Comparison of ENCODE assay signal across 8 cellular contexts in genomic region chr6:32176476-32177181, GRCh38. TPM values are rescaled to one million over a fixed set of nuclear protein-coding genes. Genes with fewer than 3 reads are reported as not detected.
A peak's percentile ranks its signal among the peaks of the same experiment; 100 is the strongest.
DNase-seq lines count a peak whose midpoint lies in the region; ATAC-seq and TF ChIP-seq lines count a peak whose summit lies in the region.

No MANE protein-coding gene starts in this region.

- DNase-seq in heart right ventricle (no peak), left ventricle myocardium superior (no peak), stomach (no peak), NCI-H187 (lab: John Stamatoyannopoulos, UW) (no peak)
- DNase-seq in activated naive CD8-positive, alpha-beta T cell treated with anti-CD3 and anti-CD28 coated beads for 36 hours = no peak

- H3K9ac ChIP-seq in iPS-20b (ENCODE audit: low read depth, low read length) = peak overlapping the region; percentile 93

- no peaks in the 10 kb centered on the region for H3K27me3 ChIP-seq in heart right ventricle
- H3K27me3 ChIP-seq in iPS-20b (ENCODE audit: insufficient read depth, low read length) = no peaks in the 10 kb centered on the region
- H3K27me3 ChIP-seq in stomach = no peaks in the 10 kb centered on the region

- no peak for TF ChIP-seq EP300 in stomach (IDR thresholded peaks at IDR 0.05)

- H3K27me3 Mint-ChIP-seq in activated naive CD8-positive, alpha-beta T cell treated with anti-CD3 and anti-CD28 coated beads for 36 hours = no peaks in the 10 kb centered on the region

- peak overlapping the region; percentile 93 to 98 (median 94) for H3K27ac ChIP-seq in heart right ventricle
- H3K27ac ChIP-seq in iPS-20b (ENCODE audit: low read length) = peak overlapping the region; percentile 98
- peak overlapping the region; percentile 91 to 100 (median 92) for H3K27ac ChIP-seq in stomach

- H3K4me3 ChIP-seq in heart right ventricle = peak overlapping the region; percentile 23 to 93 (median 86)
- peak overlapping the region; percentile 88 for H3K4me3 ChIP-seq in iPS-20b (ENCODE audit: low read length)
- peak overlapping the region; percentile 86 to 98 (median 88) for H3K4me3 ChIP-seq in stomach

- WGBS in heart right ventricle, 2 donors = 17 to 31% methylated on average over 5 of the region's 5 CpGs
- WGBS in stomach, 5 donors = 16 to 32% (median 18%) methylated on average over 5 of the region's 5 CpGs

- no peaks in the 10 kb centered on the region for H3K9me3 Mint-ChIP-seq in activated naive CD8-positive, alpha-beta T cell treated with anti-CD3 and anti-CD28 coated beads for 36 hours

- peak overlapping the region; percentile 94 for H3K4me3 Mint-ChIP-seq in activated naive CD8-positive, alpha-beta T cell treated with anti-CD3 and anti-CD28 coated beads for 36 hours

- peaks cover 53% of the 10 kb centered on the region for H3K4me1 Mint-ChIP-seq in activated naive CD8-positive, alpha-beta T cell treated with anti-CD3 and anti-CD28 coated beads for 36 hours

- ATAC-seq in heart right ventricle = no peak
- ATAC-seq in left ventricle myocardium superior = no peak
- no peak for ATAC-seq in HG02642 (IDR thresholded peaks at IDR 0.05; ENCODE audit: poor library complexity, unreplicated experiment)
- no peak for ATAC-seq in GM21360 (IDR thresholded peaks at IDR 0.05; ENCODE audit: unreplicated experiment)

- TF ChIP-seq CTCF in heart right ventricle (IDR thresholded peaks at IDR 0.05) = no peak
- TF ChIP-seq CTCF in stomach (IDR thresholded peaks at IDR 0.05) = no peak

- H3K27ac Mint-ChIP-seq in activated naive CD8-positive, alpha-beta T cell treated with anti-CD3 and anti-CD28 coated beads for 36 hours = peak overlapping the region; percentile 95

- H3K36me3 Mint-ChIP-seq in activated naive CD8-positive, alpha-beta T cell treated with anti-CD3 and anti-CD28 coated beads for 36 hours = peaks cover 15% of the 10 kb centered on the region

- H3K9me3 ChIP-seq in heart right ventricle (no peaks in the 10 kb centered on the region), iPS-20b (ENCODE audit: insufficient read depth, low read depth, low read length) (no peaks in the 10 kb centered on the region), stomach (no peaks in the 10 kb centered on the region)

- H3K4me1 ChIP-seq in heart right ventricle (peaks cover 8 to 74% (median 46%) of the 10 kb centered on the region in 9 donors), iPS-20b (ENCODE audit: insufficient read depth, low read length) (peaks cover 13% of the 10 kb centered on the region), stomach (peaks cover 51 to 81% (median 64%) of the 10 kb centered on the region in 4 donors)

- intact Hi-C loops in heart right ventricle (cut with DNase I) = loop anchor here in 6 of 10 donors (1.0 to 10.0 kb wide), 5 partner anchors 22 to 1028 kb away; partner anchors contain the start of genes ATF6B (in 4 of the 6), PPT2 (in 2 of the 6), HSD17B8 (in 1 of the 6) and RING1 (in 1 of the 6)
- intact Hi-C loops in left ventricle myocardium superior (cut with micrococcal nuclease) = loop anchor here (10.0 kb wide), 1 partner anchor 52 kb away; the partner anchor contains the start of gene ATF6B
- intact Hi-C loops in stomach (cut with DNase I; ENCODE audit: low total_unique reads) = no loop called here

- TF ChIP-seq POLR2A in stomach (IDR thresholded peaks at IDR 0.05) = no peak

- H3K36me3 ChIP-seq in heart right ventricle (peaks cover 0 to 21% (median 5%) of the 10 kb centered on the region in 9 donors), iPS-20b (ENCODE audit: insufficient read depth, low read depth, low read length) (peaks cover 38% of the 10 kb centered on the region), stomach (peaks cover 18 to 21% (median 20%) of the 10 kb centered on the region in 4 donors)

RNA-seq across cellular contexts. Expression of gene AGPAT1, which starts 0.7 kb away (rescaled TPM):
- total RNA-seq in heart right ventricle (10 to 100 TPM; 39.0 to 63.1 (median 47.4) TPM), left ventricle myocardium superior (49.7 TPM), stomach (10 to 100 TPM in 4 of 5 donors, 1 to 10 TPM in 1; 7.3 to 52.6 (median 33.5) TPM)
- polyA plus RNA-seq in heart right ventricle (10 to 100 TPM; 50.8 to 56.3 TPM), stomach (10 to 100 TPM; 31.3 to 41.9 (median 36.2) TPM)
- 10 to 100 TPM; 30.8 to 33.6 TPM for total RNA-seq in activated naive CD8-positive, alpha-beta T cell treated with anti-CD3 and anti-CD28 coated beads for 36 hours

RNA-seq across cellular contexts. Expression of gene RNF5, which starts 1.6 kb away (rescaled TPM):
- total RNA-seq in heart right ventricle (100 to 1,000 TPM in 1 of 10 donors, 10 to 100 TPM in 9; 75.5 to 122 (median 82.7) TPM), left ventricle myocardium superior (94.1 TPM), stomach (10 to 100 TPM; 22.6 to 71.4 (median 50.9) TPM)
- polyA plus RNA-seq in heart right ventricle (100 to 1,000 TPM in 1 of 2 donors, 10 to 100 TPM in 1; 53.0 to 132 TPM), stomach (100 to 1,000 TPM in 1 of 3 donors, 10 to 100 TPM in 2; 92.5 to 107 (median 93.2) TPM)
- 10 to 100 TPM; 58.3 to 58.6 TPM for total RNA-seq in activated naive CD8-positive, alpha-beta T cell treated with anti-CD3 and anti-CD28 coated beads for 36 hours

RNA-seq across cellular contexts. Expression of gene AGER, which starts 7.4 kb away (rescaled TPM):
- total RNA-seq in heart right ventricle (1 to 10 TPM in 9 of 10 donors, under 1 TPM in 1; 0.75 to 5.1 (median 2.9) TPM), left ventricle myocardium superior (3.0 TPM), stomach (10 to 100 TPM in 2 of 5 donors, 1 to 10 TPM in 2, under 1 TPM in 1; 0.87 to 35.6 (median 2.8) TPM)
- polyA plus RNA-seq in heart right ventricle (1 to 10 TPM; 3.1 to 5.5 TPM), stomach (10 to 100 TPM; 13.0 to 18.0 (median 16.9) TPM)
- total RNA-seq in activated naive CD8-positive, alpha-beta T cell treated with anti-CD3 and anti-CD28 coated beads for 36 hours = 10 to 100 TPM in 1 of 2 experiments, 1 to 10 TPM in 1; 9.6 to 11.5 TPM

RNA-seq across cellular contexts. Expression of gene EGFL8, which starts 12.2 kb away (rescaled TPM):
- total RNA-seq in heart right ventricle (10 to 100 TPM in 1 of 10 donors, 1 to 10 TPM in 9; 6.8 to 11.3 (median 8.4) TPM), left ventricle myocardium superior (7.7 TPM), stomach (100 to 1,000 TPM in 1 of 5 donors, 10 to 100 TPM in 2, 1 to 10 TPM in 1, under 1 TPM in 1; 0.87 to 224 (median 10.1) TPM)
- polyA plus RNA-seq in heart right ventricle (10 to 100 TPM in 1 of 2 donors, 1 to 10 TPM in 1; 6.7 to 32.8 TPM), stomach (10 to 100 TPM; 14.6 to 30.3 (median 16.6) TPM)
- 10 to 100 TPM; 12.8 to 14.0 TPM for total RNA-seq in activated naive CD8-positive, alpha-beta T cell treated with anti-CD3 and anti-CD28 coated beads for 36 hours

RNA-seq across cellular contexts. Expression of gene PBX2, which starts 13.4 kb away (rescaled TPM):
- total RNA-seq in heart right ventricle (10 to 100 TPM; 32.8 to 50.9 (median 44.1) TPM), left ventricle myocardium superior (46.5 TPM), stomach (10 to 100 TPM; 23.5 to 50.3 (median 42.0) TPM)
- polyA plus RNA-seq in heart right ventricle (10 to 100 TPM; 25.6 to 55.4 TPM), stomach (10 to 100 TPM; 26.5 to 31.4 (median 28.0) TPM)
- total RNA-seq in activated naive CD8-positive, alpha-beta T cell treated with anti-CD3 and anti-CD28 coated beads for 36 hours = 10 to 100 TPM; 56.4 to 56.9 TPM
